Comparison of ENCODE assay signal across 2 cellular contexts in the genomic region with DNA sequence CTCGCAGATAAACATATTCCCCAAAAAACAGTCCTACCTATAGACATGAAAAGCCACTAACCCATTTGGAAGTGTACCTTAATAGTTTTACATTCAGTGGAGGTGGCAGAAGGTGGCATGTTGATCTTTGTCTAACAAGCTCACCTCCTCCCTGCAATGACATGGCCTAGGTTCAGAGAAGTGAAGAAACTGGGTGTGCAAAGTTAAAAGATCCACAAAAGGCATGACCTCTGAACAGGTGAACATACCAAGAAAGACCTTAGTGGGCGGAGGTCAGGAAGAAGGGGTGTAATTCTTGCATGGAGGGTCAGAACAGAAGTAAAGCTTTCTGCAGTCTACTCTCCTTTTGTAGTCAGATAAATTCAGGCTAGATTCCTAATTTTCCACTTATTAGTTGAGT.
TF ChIP-seq lines count a peak whose summit lies in the region.

No MANE protein-coding gene starts in this region.

TF ChIP-seq in GM23338, 12 proteins besides CTCF, POLR2A, EP300 and RAD21:
- no peak for TF ChIP-seq EZH2phosphoT487 (IDR thresholded peaks at IDR 0.05; ENCODE audit: unreplicated experiment)
- TF ChIP-seq, protein P1, sequence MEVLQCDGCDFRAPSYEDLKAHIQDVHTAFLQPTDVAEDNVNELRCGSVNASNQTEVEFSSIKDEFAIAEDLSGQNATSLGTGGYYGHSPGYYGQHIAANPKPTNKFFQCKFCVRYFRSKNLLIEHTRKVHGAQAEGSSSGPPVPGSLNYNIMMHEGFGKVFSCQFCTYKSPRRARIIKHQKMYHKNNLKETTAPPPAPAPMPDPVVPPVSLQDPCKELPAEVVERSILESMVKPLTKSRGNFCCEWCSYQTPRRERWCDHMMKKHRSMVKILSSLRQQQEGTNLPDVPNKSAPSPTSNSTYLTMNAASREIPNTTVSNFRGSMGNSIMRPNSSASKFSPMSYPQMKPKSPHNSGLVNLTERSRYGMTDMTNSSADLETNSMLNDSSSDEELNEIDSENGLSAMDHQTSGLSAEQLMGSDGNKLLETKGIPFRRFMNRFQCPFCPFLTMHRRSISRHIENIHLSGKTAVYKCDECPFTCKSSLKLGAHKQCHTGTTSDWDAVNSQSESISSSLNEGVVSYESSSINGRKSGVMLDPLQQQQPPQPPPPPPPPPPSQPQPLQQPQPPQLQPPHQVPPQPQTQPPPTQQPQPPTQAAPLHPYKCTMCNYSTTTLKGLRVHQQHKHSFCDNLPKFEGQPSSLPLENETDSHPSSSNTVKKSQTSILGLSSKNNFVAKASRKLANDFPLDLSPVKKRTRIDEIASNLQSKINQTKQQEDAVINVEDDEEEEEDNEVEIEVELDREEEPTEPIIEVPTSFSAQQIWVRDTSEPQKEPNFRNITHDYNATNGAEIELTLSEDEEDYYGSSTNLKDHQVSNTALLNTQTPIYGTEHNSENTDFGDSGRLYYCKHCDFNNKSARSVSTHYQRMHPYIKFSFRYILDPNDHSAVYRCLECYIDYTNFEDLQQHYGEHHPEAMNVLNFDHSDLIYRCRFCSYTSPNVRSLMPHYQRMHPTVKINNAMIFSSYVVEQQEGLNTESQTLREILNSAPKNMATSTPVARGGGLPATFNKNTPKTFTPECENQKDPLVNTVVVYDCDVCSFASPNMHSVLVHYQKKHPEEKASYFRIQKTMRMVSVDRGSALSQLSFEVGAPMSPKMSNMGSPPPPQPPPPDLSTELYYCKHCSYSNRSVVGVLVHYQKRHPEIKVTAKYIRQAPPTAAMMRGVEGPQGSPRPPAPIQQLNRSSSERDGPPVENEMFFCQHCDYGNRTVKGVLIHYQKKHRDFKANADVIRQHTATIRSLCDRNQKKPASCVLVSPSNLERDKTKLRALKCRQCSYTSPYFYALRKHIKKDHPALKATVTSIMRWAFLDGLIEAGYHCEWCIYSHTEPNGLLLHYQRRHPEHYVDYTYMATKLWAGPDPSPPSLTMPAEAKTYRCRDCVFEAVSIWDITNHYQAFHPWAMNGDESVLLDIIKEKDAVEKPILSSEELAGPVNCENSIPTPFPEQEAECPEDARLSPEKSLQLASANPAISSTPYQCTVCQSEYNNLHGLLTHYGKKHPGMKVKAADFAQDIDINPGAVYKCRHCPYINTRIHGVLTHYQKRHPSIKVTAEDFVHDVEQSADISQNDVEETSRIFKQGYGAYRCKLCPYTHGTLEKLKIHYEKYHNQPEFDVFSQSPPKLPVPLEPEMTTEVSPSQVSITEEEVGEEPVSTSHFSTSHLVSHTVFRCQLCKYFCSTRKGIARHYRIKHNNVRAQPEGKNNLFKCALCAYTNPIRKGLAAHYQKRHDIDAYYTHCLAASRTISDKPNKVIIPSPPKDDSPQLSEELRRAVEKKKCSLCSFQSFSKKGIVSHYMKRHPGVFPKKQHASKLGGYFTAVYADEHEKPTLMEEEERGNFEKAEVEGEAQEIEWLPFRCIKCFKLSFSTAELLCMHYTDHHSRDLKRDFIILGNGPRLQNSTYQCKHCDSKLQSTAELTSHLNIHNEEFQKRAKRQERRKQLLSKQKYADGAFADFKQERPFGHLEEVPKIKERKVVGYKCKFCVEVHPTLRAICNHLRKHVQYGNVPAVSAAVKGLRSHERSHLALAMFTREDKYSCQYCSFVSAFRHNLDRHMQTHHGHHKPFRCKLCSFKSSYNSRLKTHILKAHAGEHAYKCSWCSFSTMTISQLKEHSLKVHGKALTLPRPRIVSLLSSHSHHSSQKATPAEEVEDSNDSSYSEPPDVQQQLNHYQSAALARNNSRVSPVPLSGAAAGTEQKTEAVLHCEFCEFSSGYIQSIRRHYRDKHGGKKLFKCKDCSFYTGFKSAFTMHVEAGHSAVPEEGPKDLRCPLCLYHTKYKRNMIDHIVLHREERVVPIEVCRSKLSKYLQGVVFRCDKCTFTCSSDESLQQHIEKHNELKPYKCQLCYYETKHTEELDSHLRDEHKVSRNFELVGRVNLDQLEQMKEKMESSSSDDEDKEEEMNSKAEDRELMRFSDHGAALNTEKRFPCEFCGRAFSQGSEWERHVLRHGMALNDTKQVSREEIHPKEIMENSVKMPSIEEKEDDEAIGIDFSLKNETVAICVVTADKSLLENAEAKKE (CRISPR knock-in tag; IDR thresholded peaks at IDR 0.05), result no peak
- TF ChIP-seq POLR2AphosphoS5 (IDR thresholded peaks at IDR 0.05; ENCODE audit: low read depth), result no peak
- TF ChIP-seq ZNF331 (CRISPR knock-in tag; IDR thresholded peaks at IDR 0.05; ENCODE audit: low read depth), result no peak
- no peak for TF ChIP-seq CREB1 (CRISPR knock-in tag; IDR thresholded peaks at IDR 0.05; ENCODE audit: low read depth)
- no peak for TF ChIP-seq EZH2 (IDR thresholded peaks at IDR 0.05; ENCODE audit: low read depth, unreplicated experiment)
- TF ChIP-seq JUNB (IDR thresholded peaks at IDR 0.05; ENCODE audit: unreplicated experiment), result no peak
- no peak for TF ChIP-seq NANOG (IDR thresholded peaks at IDR 0.05; ENCODE audit: borderline replicate concordance)
- no peak for TF ChIP-seq ETS1 (IDR thresholded peaks at IDR 0.05)
- TF ChIP-seq, protein P2, sequence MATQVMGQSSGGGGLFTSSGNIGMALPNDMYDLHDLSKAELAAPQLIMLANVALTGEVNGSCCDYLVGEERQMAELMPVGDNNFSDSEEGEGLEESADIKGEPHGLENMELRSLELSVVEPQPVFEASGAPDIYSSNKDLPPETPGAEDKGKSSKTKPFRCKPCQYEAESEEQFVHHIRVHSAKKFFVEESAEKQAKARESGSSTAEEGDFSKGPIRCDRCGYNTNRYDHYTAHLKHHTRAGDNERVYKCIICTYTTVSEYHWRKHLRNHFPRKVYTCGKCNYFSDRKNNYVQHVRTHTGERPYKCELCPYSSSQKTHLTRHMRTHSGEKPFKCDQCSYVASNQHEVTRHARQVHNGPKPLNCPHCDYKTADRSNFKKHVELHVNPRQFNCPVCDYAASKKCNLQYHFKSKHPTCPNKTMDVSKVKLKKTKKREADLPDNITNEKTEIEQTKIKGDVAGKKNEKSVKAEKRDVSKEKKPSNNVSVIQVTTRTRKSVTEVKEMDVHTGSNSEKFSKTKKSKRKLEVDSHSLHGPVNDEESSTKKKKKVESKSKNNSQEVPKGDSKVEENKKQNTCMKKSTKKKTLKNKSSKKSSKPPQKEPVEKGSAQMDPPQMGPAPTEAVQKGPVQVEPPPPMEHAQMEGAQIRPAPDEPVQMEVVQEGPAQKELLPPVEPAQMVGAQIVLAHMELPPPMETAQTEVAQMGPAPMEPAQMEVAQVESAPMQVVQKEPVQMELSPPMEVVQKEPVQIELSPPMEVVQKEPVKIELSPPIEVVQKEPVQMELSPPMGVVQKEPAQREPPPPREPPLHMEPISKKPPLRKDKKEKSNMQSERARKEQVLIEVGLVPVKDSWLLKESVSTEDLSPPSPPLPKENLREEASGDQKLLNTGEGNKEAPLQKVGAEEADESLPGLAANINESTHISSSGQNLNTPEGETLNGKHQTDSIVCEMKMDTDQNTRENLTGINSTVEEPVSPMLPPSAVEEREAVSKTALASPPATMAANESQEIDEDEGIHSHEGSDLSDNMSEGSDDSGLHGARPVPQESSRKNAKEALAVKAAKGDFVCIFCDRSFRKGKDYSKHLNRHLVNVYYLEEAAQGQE (IDR thresholded peaks at IDR 0.05; ENCODE audit: unreplicated experiment), result no peak

TF ChIP-seq in HepG2, 621 proteins besides CTCF, POLR2A, EP300 and RAD21 (continued from another document):
- TF ChIP-seq FOXA1 (IDR thresholded peaks at IDR 0.05) (no peak), FOXA1 (CRISPR knock-in tag; IDR thresholded peaks at IDR 0.05) (0 out of 2 replicates have a peak, but pooled peaks have one; percentile 7), TEAD3 (CRISPR knock-in tag; optimal IDR thresholded peaks at IDR 0.05; ENCODE audit: borderline replicate concordance) (peak; percentile 6), NR2F1 (CRISPR knock-in tag; IDR thresholded peaks at IDR 0.05) (0 out of 4 replicates have a peak, but pooled peaks of 1 of the 2 experiments have one; percentile 14)
